Comparison of ENCODE assay signal across 10 cellular contexts in the genomic region with DNA sequence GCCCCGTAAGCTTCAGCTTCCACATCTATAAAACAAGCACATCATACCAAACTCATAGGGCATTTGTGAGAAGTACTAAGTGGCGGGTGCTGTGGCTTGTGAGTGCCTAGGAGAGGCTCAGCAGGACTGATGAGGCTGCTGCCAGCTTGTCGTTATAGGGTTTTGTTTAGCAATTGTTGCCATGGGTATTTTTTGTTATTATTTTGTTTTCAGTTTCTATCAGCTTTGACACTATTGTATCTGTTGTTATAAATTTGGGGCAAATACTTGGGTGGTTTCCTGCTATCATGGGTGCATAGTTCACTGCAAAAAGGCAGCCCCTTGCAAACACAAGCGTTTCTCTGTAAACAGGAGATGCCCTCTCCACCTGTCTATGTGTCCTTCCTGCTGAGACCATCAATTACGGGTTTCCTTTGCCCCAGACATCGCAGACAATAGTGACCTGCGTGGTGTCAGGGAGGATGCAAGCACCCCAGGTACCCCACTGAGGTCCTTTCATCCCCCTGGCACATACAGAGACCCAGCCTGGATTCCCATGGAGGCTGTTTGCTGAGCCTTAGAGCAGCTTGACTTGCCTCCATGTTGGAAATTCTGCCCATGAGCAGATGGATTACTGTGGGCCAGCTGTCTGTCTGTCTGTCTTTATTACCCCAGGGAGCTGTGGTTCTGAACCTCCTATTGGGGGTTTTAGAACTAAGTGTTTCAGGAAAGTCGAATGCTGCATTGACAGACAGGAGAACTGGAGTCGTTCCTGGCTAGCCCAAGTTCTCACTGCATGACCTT. TPM values are rescaled to one million over a fixed set of nuclear protein-coding genes. Genes with fewer than 3 reads are reported as not detected.
DNase-seq lines count a peak whose midpoint lies in the region; ATAC-seq, FAIRE-seq and TF ChIP-seq lines count a peak whose summit lies in the region.
"Had no signal": no experiment of that assay in that cellular context is flagged by ENCODE, and none has a peak within 500 bp of the region (broad histone marks: within the 10 kb centered on the region; RNA-seq: fewer than 3 reads in every experiment).

No MANE protein-coding gene starts in this region.

- TF ChIP-seq RAD21 in HepG2 (CRISPR knock-in tag; IDR thresholded peaks at IDR 0.05): no peak

- H4K8ac ChIP-seq in mesendoderm (ENCODE audit: low read depth, low read length): no peak overlapping the region

- H3K23ac ChIP-seq in mesendoderm (ENCODE audit: low read length): no peak overlapping the region

- FAIRE-seq in HepG2 (lab: Jason Lieb, UNC): no peak
- no peak for FAIRE-seq in urothelium cell line (lab: Jason Lieb, UNC)

- no peaks in the 10 kb centered on the region for H3K9me3 Mint-ChIP-seq in dendritic cell treated with granulocyte-macrophage colony-stimulating factor and Interleukin-4, amounts not matched to agents 40 ng/mL and 50 ng/mL, for 4 days

- no peak overlapping the region for H3K56ac ChIP-seq in mesendoderm (ENCODE audit: low read length)

- H3K9me3 ChIP-seq in Panc1 (ENCODE audit: control insufficient read depth, insufficient read depth, low read depth, low read length) (no peaks in the 10 kb centered on the region), HepG2 (ENCODE audit: low read length) (no peaks in the 10 kb centered on the region)
- H3K9me3 ChIP-seq: testis had no signal

- ATAC-seq in Panc1: no peak
- no peak for ATAC-seq in HepG2
- ATAC-seq: left ventricle myocardium superior had no signal

- no peak overlapping the region for H3K4me3 ChIP-seq in Panc1 (ENCODE audit: low read depth in 2 of 2, low read length in 2 of 2)
- no peak overlapping the region for H3K4me3 ChIP-seq in HepG2 (replicated peaks in 1 of 3; ENCODE audit: insufficient read depth in 1 of 3, low read depth in 2 of 3, low read length in 3 of 3)
- H3K4me3 ChIP-seq in mesendoderm (ENCODE audit: low read length): no peak overlapping the region
- H3K4me3 ChIP-seq: testis had no signal

- H3K4me1 ChIP-seq in Panc1 (ENCODE audit: control insufficient read depth, insufficient read depth, low read length): peaks cover 7% of the 10 kb centered on the region
- peaks cover 36% of the 10 kb centered on the region for H3K4me1 ChIP-seq in HepG2 (ENCODE audit: insufficient read depth, low read length)
- peaks cover 3% of the 10 kb centered on the region for H3K4me1 ChIP-seq in mesendoderm (ENCODE audit: control insufficient read depth, low read depth, low read length)

- H3K4ac ChIP-seq in mesendoderm (ENCODE audit: low read depth, low read length): no peak overlapping the region

- H3K4me3 Mint-ChIP-seq in dendritic cell treated with granulocyte-macrophage colony-stimulating factor and Interleukin-4, amounts not matched to agents 40 ng/mL and 50 ng/mL, for 4 days: no peak overlapping the region

- CTCF ChIA-PET in Panc1 (lab: Charles Lee) (interaction anchor here (0.6 kb wide), 1 partner anchor 190 kb away, joined by 3 read pairs; no protein-coding TSS in a partner anchor), HepG2 (lab: Yijun Ruan, JAX; ENCODE audit: low intra/inter-chr PET ratio, low total read pairs) (no interaction called here)

- BruUV-seq in Panc1 (replicated peaks; lab: Mats Ljungman, UMichigan): no TSS peak
- no TSS peak for BruUV-seq in HepG2 (replicated peaks; lab: Mats Ljungman, UMichigan)

- H3K9ac ChIP-seq in HepG2 (ENCODE audit: insufficient read depth, low read depth, low read length) (no peak overlapping the region), mesendoderm (ENCODE audit: low read length) (no peak overlapping the region)

- TF ChIP-seq CTCF in Panc1 (IDR thresholded peaks at IDR 0.05) (no peak), HepG2 (CRISPR knock-in tag; IDR thresholded peaks at IDR 0.05) (no peak)

- no peaks in the 10 kb centered on the region for H3K27me3 ChIP-seq in Panc1 (ENCODE audit: control insufficient read depth, insufficient read depth, low read length)
- H3K27me3 ChIP-seq in HepG2 (ENCODE audit: control insufficient read depth in 1 of 2, insufficient read depth in 2 of 2, low read length in 2 of 2): peaks cover 0 to 3% of the 10 kb centered on the region in 2 experiments; a peak in 1 of 5 replicates
- no peaks in the 10 kb centered on the region for H3K27me3 ChIP-seq in mesendoderm (ENCODE audit: insufficient read depth, low read length, poor library complexity)
- H3K27me3 ChIP-seq: testis had no signal

- H4K20me1 ChIP-seq in HepG2 (ENCODE audit: insufficient read depth, low read length): no peaks in the 10 kb centered on the region

- H3K4me1 Mint-ChIP-seq in dendritic cell treated with granulocyte-macrophage colony-stimulating factor and Interleukin-4, amounts not matched to agents 40 ng/mL and 50 ng/mL, for 4 days (ENCODE audit: low read depth): peaks cover 39% of the 10 kb centered on the region

- intact Hi-C loops in Panc1 (cut with micrococcal nuclease; ENCODE audit: unreplicated experiment): no loop called here
- intact Hi-C loops in dendritic cell treated with granulocyte-macrophage colony-stimulating factor and Interleukin-4, amounts not matched to agents 40 ng/mL and 50 ng/mL, for 4 days (cut with micrococcal nuclease): no loop called here
- intact Hi-C loops in HepG2 (cut with micrococcal nuclease; ENCODE audit: unreplicated experiment): no loop called here

- peaks cover 12% of the 10 kb centered on the region for H3K27me3 Mint-ChIP-seq in dendritic cell treated with granulocyte-macrophage colony-stimulating factor and Interleukin-4, amounts not matched to agents 40 ng/mL and 50 ng/mL, for 4 days

- H3K27ac Mint-ChIP-seq in dendritic cell treated with granulocyte-macrophage colony-stimulating factor and Interleukin-4, amounts not matched to agents 40 ng/mL and 50 ng/mL, for 4 days: peak overlapping the region; percentile 13

- in situ Hi-C loops in Panc1 (cut with HindIII; ENCODE audit: low pct_unique_long_range_greater_than_20kb, low sequenced_read_pairs) (no loop called here), HepG2 (cut with HindIII; ENCODE audit: extremely low pct_ligation_motif_present, low pct_unique_long_range_greater_than_20kb) (no loop called here)

- no peak for TF ChIP-seq EP300 in HepG2 (IDR thresholded peaks at IDR 0.05; ENCODE audit: low read depth in 2 of 2, low read length in 2 of 2)
- TF ChIP-seq EP300 in HepG2 (CRISPR knock-in tag; IDR thresholded peaks at IDR 0.05; ENCODE audit: borderline replicate concordance): no peak

- H3K18ac ChIP-seq in mesendoderm (ENCODE audit: low read length): no peak overlapping the region

- H4K5ac ChIP-seq in mesendoderm (ENCODE audit: low read length): no peak overlapping the region

- H3K4me2 ChIP-seq in HepG2 (ENCODE audit: low read depth, low read length) (no peak overlapping the region), mesendoderm (ENCODE audit: low read length) (no peak overlapping the region)

- POLR2A ChIA-PET in Panc1 (lab: Charles Lee) (no interaction called here), HepG2 (lab: Yijun Ruan, JAX) (no interaction called here)

- no peak overlapping the region for H2AK5ac ChIP-seq in mesendoderm (ENCODE audit: low read length)

- peaks cover 9% of the 10 kb centered on the region for H3K36me3 Mint-ChIP-seq in dendritic cell treated with granulocyte-macrophage colony-stimulating factor and Interleukin-4, amounts not matched to agents 40 ng/mL and 50 ng/mL, for 4 days (ENCODE audit: low read depth)

- no peak overlapping the region for H2AFZ ChIP-seq in HepG2 (ENCODE audit: low read length)

- peak; percentile 25 for DNase-seq in stimulated activated CD8-positive, alpha-beta memory T cell treated with anti-CD3 and anti-CD28 coated beads, Interleukin-12 subunit alpha, Interleukin-12 subunit beta, amount 100 ng/mL, for 4 hours (ENCODE audit: low read depth)
- DNase-seq in stimulated activated CD8-positive, alpha-beta memory T cell treated with anti-CD3 and anti-CD28 coated beads, Interleukin-4, amount 100 ng/mL, for 48 hours: no peak
- DNase-seq in Panc1 (ENCODE audit: low read depth, low spot score) (no peak), H4 (ENCODE audit: low spot score) (no peak), HepG2 (ENCODE audit: low spot score) (no peak), urothelium cell line (ENCODE audit: low spot score) (no peak), mesendoderm (no peak)
- DNase-seq: left ventricle myocardium superior, testis had no signal

- H3K27ac ChIP-seq in Panc1 (ENCODE audit: low read length): peak overlapping the region; percentile 57
- no peak overlapping the region for H3K27ac ChIP-seq in HepG2 (ENCODE audit: extremely low read length, insufficient read depth, low read length)
- no peak overlapping the region for H3K27ac ChIP-seq in mesendoderm (ENCODE audit: low read depth, low read length)
- H3K27ac ChIP-seq: testis had no signal

- H2BK15ac ChIP-seq in mesendoderm (replicated peaks; ENCODE audit: low read depth): no peak overlapping the region

- peaks cover 5% of the 10 kb centered on the region for H3K79me2 ChIP-seq in HepG2 (ENCODE audit: insufficient read depth, low read length)
- H3K79me2 ChIP-seq in mesendoderm (ENCODE audit: control insufficient read depth, insufficient read depth, low read length): no peaks in the 10 kb centered on the region

- no peak overlapping the region for H2BK5ac ChIP-seq in mesendoderm (ENCODE audit: low read length)

- WGBS in HepG2 (ENCODE audit: low lambda C conversion rate): 21% methylated on average over 9 of the region's 9 CpGs
- whole genome bisulfite sequencing in mesendoderm (ENCODE audit: extremely low coverage, insufficient coverage, low lambda C conversion rate): no CpG with 5 or more reads among the region's 9 CpGs

- no peaks in the 10 kb centered on the region for H3K79me1 ChIP-seq in mesendoderm (ENCODE audit: low read length)

- H3K36me3 ChIP-seq in Panc1 (ENCODE audit: control insufficient read depth, insufficient read depth, low read length): no peaks in the 10 kb centered on the region
- no peaks in the 10 kb centered on the region for H3K36me3 ChIP-seq in HepG2 (replicated peaks in 1 of 2; ENCODE audit: control insufficient read depth in 1 of 2, insufficient read depth in 2 of 2, low read length in 2 of 2)
- no peaks in the 10 kb centered on the region for H3K36me3 ChIP-seq in mesendoderm (ENCODE audit: control insufficient read depth, insufficient read depth, low read length)

- no peak for TF ChIP-seq POLR2A in HepG2 (IDR thresholded peaks at IDR 0.05; ENCODE audit: insufficient read depth in 1 of 2, low read depth in 2 of 2, low read length in 2 of 2)

- no peak overlapping the region for H2BK120ac ChIP-seq in mesendoderm (ENCODE audit: low read depth, low read length)

RNA-seq across cellular contexts. Expression of gene CCDC167, which starts 3.2 kb away (rescaled TPM):
- 57.6 TPM for total RNA-seq in Panc1 (2021; ENCODE audit: unreplicated experiment)
- polyA plus RNA-seq in Panc1 (2012; ENCODE audit: insufficient read length): 48.1 TPM
- 44.2 and 53.5 TPM in 2 replicates for total RNA-seq in H4 (2014; rRNA removed; shearing (Covaris generic))
- 66.8 and 72.4 TPM in 2 replicates for total RNA-seq in HepG2 (2016; rRNA removed; fragmentation: Illumina TruSeq; extraction: Trizol)
- 41.5 and 58.5 TPM in 2 replicates for total RNA-seq in HepG2 (2016; cell fraction: cytosol; rRNA removed; fragmentation: Illumina TruSeq; extraction: Trizol; ENCODE audit: low read depth)
- total RNA-seq in HepG2 (2016; cell fraction: insoluble cytoplasmic fraction; rRNA removed; fragmentation: Illumina TruSeq; extraction: Trizol): 69.4 and 83.1 TPM in 2 replicates
- 47.6 and 63.2 TPM in 2 replicates for total RNA-seq in HepG2 (2016; cell fraction: membrane; rRNA removed; fragmentation: Illumina TruSeq; extraction: Trizol)
- 23.1 and 27.7 TPM in 2 replicates for total RNA-seq in HepG2 (2016; cell fraction: nucleus; rRNA removed; fragmentation: Illumina TruSeq; extraction: Trizol)
- 44.0 and 48.4 TPM in 2 replicates for polyA plus RNA-seq in HepG2 (2011; rRNA removed)
- polyA plus RNA-seq in HepG2 (2011; cell fraction: cytosol; rRNA removed): 65.1 and 68.9 TPM in 2 replicates
- 24.4 and 25.2 TPM in 2 replicates for polyA plus RNA-seq in HepG2 (2011; cell fraction: nucleus; rRNA removed)
- polyA plus RNA-seq in HepG2 (2012): 27.5 and 30.7 TPM in 2 replicates
- 56.9 and 82.2 TPM in 2 replicates for polyA plus RNA-seq in HepG2 (2016; cell fraction: cytosol; fragmentation: Illumina TruSeq; extraction: Trizol; ENCODE audit: low read depth)
- 94.3 and 99.6 TPM in 2 replicates for polyA plus RNA-seq in HepG2 (2016; cell fraction: insoluble cytoplasmic fraction; fragmentation: Illumina TruSeq; extraction: Trizol; ENCODE audit: low read depth)
- 61.8 and 62.4 TPM in 2 replicates for polyA plus RNA-seq in HepG2 (2016; cell fraction: membrane; fragmentation: Illumina TruSeq; extraction: Trizol; ENCODE audit: low read depth)
- polyA plus RNA-seq in HepG2 (2016; cell fraction: nucleus; fragmentation: Illumina TruSeq; extraction: Trizol; ENCODE audit: insufficient read depth, low read depth): 51.1 and 54.5 TPM in 2 replicates
- 14.3 and 18.2 TPM in 2 replicates for polyA minus RNA-seq in HepG2 (2011; rRNA and poly(A)+ RNA removed; ENCODE audit: low replicate concordance)
- polyA minus RNA-seq in HepG2 (2011; cell fraction: cytosol; rRNA and poly(A)+ RNA removed): 6.4 and 11.3 TPM in 2 replicates
- polyA minus RNA-seq in HepG2 (2011; cell fraction: nucleus; rRNA and poly(A)+ RNA removed): 6.3 and 11.4 TPM in 2 replicates
- 27.6 TPM for polyA plus RNA-seq in mesendoderm (2013, experiment 1 of 2)
- 28.0 TPM for polyA plus RNA-seq in mesendoderm (2013, experiment 2 of 2)
